ENCODE assay signal across 13 cellular contexts in genomic region chr4:88661724-88662123, GRCh38. TPM values are rescaled to one million over a fixed set of nuclear protein-coding genes. Genes with fewer than 3 reads are reported as not detected.
DNase-seq lines count a peak whose midpoint lies in the region; ATAC-seq and TF ChIP-seq lines count a peak whose summit lies in the region.
"Had no signal": no experiment of that assay in that cellular context is flagged by ENCODE, and none has a peak within 500 bp of the region (broad histone marks: within the 10 kb centered on the region; RNA-seq: fewer than 3 reads in every experiment).

No MANE protein-coding gene starts in this region.

- ATAC-seq in activated naive CD8-positive, alpha-beta T cell treated with anti-CD3 and anti-CD28 coated beads, Interleukin-2, amount 50 U/mL, for 24 hours: no peak
- no peak for ATAC-seq in natural killer cell
- no peak for ATAC-seq in GM21786 (IDR thresholded peaks at IDR 0.05; ENCODE audit: unreplicated experiment)
- ATAC-seq: right cardiac atrium had no signal

- H3K27me3 Mint-ChIP-seq in activated naive CD8-positive, alpha-beta T cell treated with anti-CD3 and anti-CD28 coated beads for 36 hours: no peaks in the 10 kb centered on the region
- no peaks in the 10 kb centered on the region for H3K27me3 Mint-ChIP-seq in activated naive CD8-positive, alpha-beta T cell treated with anti-CD3 and anti-CD28 coated beads, Interleukin-2, amount 50 U/mL, for 24 hours
- no peaks in the 10 kb centered on the region for H3K27me3 Mint-ChIP-seq in natural killer cell (ENCODE audit: low read depth in 2 of 2)

- no peak for DNase-seq in activated naive CD8-positive, alpha-beta T cell treated with anti-CD3 and anti-CD28 coated beads for 36 hours
- no peak for DNase-seq in activated naive CD8-positive, alpha-beta T cell treated with anti-CD3 and anti-CD28 coated beads, Interleukin-2, amount 50 U/mL, for 24 hours
- DNase-seq in amniotic epithelial cell (ENCODE audit: low read depth) (peak; percentile 83), fibroblast of the conjunctiva (ENCODE audit: low read depth) (peak; percentile 14), natural killer cell (no peak), superior temporal gyrus (ENCODE audit: extremely low spot score) (no peak), activated gamma-delta T cell treated with Interleukin-2 at 50 U/mL for 16 hours (no peak)
- DNase-seq: activated T-cell treated with anti-CD3 and anti-CD28 coated beads, Interleukin-2, amount 50 U/mL, for 48 hours; DMS 273 treated with DMSO at 0.1 percent for 48 hours; MM.1S; right cardiac atrium; testis had no signal

- intact Hi-C loops in natural killer cell (cut with micrococcal nuclease): no loop called here

- H3K27ac Mint-ChIP-seq in activated naive CD8-positive, alpha-beta T cell treated with anti-CD3 and anti-CD28 coated beads for 36 hours: peak overlapping the region; percentile 34
- H3K27ac Mint-ChIP-seq in activated naive CD8-positive, alpha-beta T cell treated with anti-CD3 and anti-CD28 coated beads, Interleukin-2, amount 50 U/mL, for 24 hours: no peak overlapping the region
- H3K27ac Mint-ChIP-seq in natural killer cell: no peak overlapping the region

- no peak overlapping the region for H3K4me3 Mint-ChIP-seq in activated naive CD8-positive, alpha-beta T cell treated with anti-CD3 and anti-CD28 coated beads for 36 hours
- H3K4me3 Mint-ChIP-seq in activated naive CD8-positive, alpha-beta T cell treated with anti-CD3 and anti-CD28 coated beads, Interleukin-2, amount 50 U/mL, for 24 hours: no peak overlapping the region
- H3K4me3 Mint-ChIP-seq in natural killer cell: no peak overlapping the region

- H3K9me3 Mint-ChIP-seq in activated naive CD8-positive, alpha-beta T cell treated with anti-CD3 and anti-CD28 coated beads for 36 hours: no peaks in the 10 kb centered on the region
- no peaks in the 10 kb centered on the region for H3K9me3 Mint-ChIP-seq in activated naive CD8-positive, alpha-beta T cell treated with anti-CD3 and anti-CD28 coated beads, Interleukin-2, amount 50 U/mL, for 24 hours
- no peaks in the 10 kb centered on the region for H3K9me3 Mint-ChIP-seq in natural killer cell

- H3K4me1 Mint-ChIP-seq in activated naive CD8-positive, alpha-beta T cell treated with anti-CD3 and anti-CD28 coated beads for 36 hours: peaks cover 16% of the 10 kb centered on the region
- H3K4me1 Mint-ChIP-seq in activated naive CD8-positive, alpha-beta T cell treated with anti-CD3 and anti-CD28 coated beads, Interleukin-2, amount 50 U/mL, for 24 hours: peaks cover 2% of the 10 kb centered on the region
- peaks cover 0 to 5% of the 10 kb centered on the region in 2 donors for H3K4me1 Mint-ChIP-seq in natural killer cell

- peaks cover 12% of the 10 kb centered on the region for H3K36me3 Mint-ChIP-seq in activated naive CD8-positive, alpha-beta T cell treated with anti-CD3 and anti-CD28 coated beads for 36 hours
- H3K36me3 Mint-ChIP-seq in activated naive CD8-positive, alpha-beta T cell treated with anti-CD3 and anti-CD28 coated beads, Interleukin-2, amount 50 U/mL, for 24 hours (ENCODE audit: low read depth): peaks cover 6% of the 10 kb centered on the region
- peaks cover 18% of the 10 kb centered on the region for H3K36me3 Mint-ChIP-seq in natural killer cell

- TF ChIP-seq CTCF in natural killer cell (IDR thresholded peaks at IDR 0.05): no peak

RNA-seq across cellular contexts. Expression of gene NAP1L5, which starts 35.9 kb away (rescaled TPM):
- total RNA-seq in activated naive CD8-positive, alpha-beta T cell treated with anti-CD3 and anti-CD28 coated beads for 36 hours: 1 to 10 TPM; 8.2 to 8.4 TPM
- total RNA-seq in natural killer cell: 10 to 100 TPM; 11.4 to 16.1 (median 12.7) TPM

Comparison
In these comparisons a context has a peak if more than half of its experiments do, and no peak if none do; other contexts are left out.
1. DNase-seq: peak in amniotic epithelial cell (single experiment) and fibroblast of the conjunctiva (single experiment); none in activated naive CD8-positive, alpha-beta T cell treated with anti-CD3 and anti-CD28 coated beads for 36 hours (single experiment), activated naive CD8-positive, alpha-beta T cell treated with anti-CD3 and anti-CD28 coated beads, Interleukin-2, amount 50 U/mL, for 24 hours (single experiment), natural killer cell (single experiment), superior temporal gyrus (single experiment) and activated gamma-delta T cell treated with Interleukin-2 at 50 U/mL for 16 hours (single experiment).